In genomic region chr2:241813806-241814570, GRCh38 we compare ENCODE assay signal across 19 cellular contexts. TPM values are rescaled to one million over a fixed set of nuclear protein-coding genes. Genes with fewer than 3 reads are reported as not detected.
DNase-seq lines count a peak whose midpoint lies in the region; ATAC-seq, FAIRE-seq and TF ChIP-seq lines count a peak whose summit lies in the region.
"Had no signal": no experiment of that assay in that cellular context is flagged by ENCODE, and none has a peak within 500 bp of the region (broad histone marks: within the 10 kb centered on the region; RNA-seq: fewer than 3 reads in every experiment).

No MANE protein-coding gene starts in this region.

- no peak for TF ChIP-seq CTCF in SK-N-SH (IDR thresholded peaks at IDR 0.05)
- TF ChIP-seq CTCF in activated B cell treated with CpG ODN at 0.5 μM for 24 hours (IDR thresholded peaks at IDR 0.05) = no peak
- no peak for TF ChIP-seq CTCF in HepG2 (CRISPR knock-in tag; IDR thresholded peaks at IDR 0.05)

- peaks cover 22% of the 10 kb centered on the region for H3K4me1 Mint-ChIP-seq in activated B cell treated with CpG ODN at 0.5 μM for 24 hours

- no peaks in the 10 kb centered on the region for H3K9me3 Mint-ChIP-seq in activated B cell treated with CpG ODN at 0.5 μM for 24 hours
- H3K9me3 Mint-ChIP-seq: WTC11 had no signal

- H3K36me3 ChIP-seq in SK-N-SH (replicated peaks in 1 of 2; ENCODE audit: control insufficient read depth in 1 of 2, insufficient read depth in 2 of 2, low read length in 1 of 2) (no peaks in the 10 kb centered on the region), HepG2 (replicated peaks in 1 of 2; ENCODE audit: control insufficient read depth in 1 of 2, insufficient read depth in 2 of 2, low read length in 2 of 2) (peaks cover 1 to 6% of the 10 kb centered on the region in 2 experiments; a peak in 3 of 5 replicates)
- H3K36me3 ChIP-seq: cardiac muscle cell, lower lobe of right lung, SJSA1, tibial artery had no signal

- TF ChIP-seq RAD21 in SK-N-SH (IDR thresholded peaks at IDR 0.05; ENCODE audit: low read length) = no peak
- no peak for TF ChIP-seq RAD21 in HepG2 (CRISPR knock-in tag; IDR thresholded peaks at IDR 0.05)

- ATAC-seq in SK-N-SH treated with all-trans-retinoic acid at 6 μM for 48 hours = no peak
- ATAC-seq in activated B cell treated with CpG ODN at 0.5 μM for 24 hours (ENCODE audit: low read depth) = peak; percentile 85
- no peak for ATAC-seq in HepG2
- no peak for ATAC-seq in GM18502 (IDR thresholded peaks at IDR 0.05; ENCODE audit: poor library complexity, unreplicated experiment)

- no peaks in the 10 kb centered on the region for H3K36me3 Mint-ChIP-seq in activated B cell treated with CpG ODN at 0.5 μM for 24 hours (ENCODE audit: low read depth)
- H3K36me3 Mint-ChIP-seq: WTC11 had no signal

- H3K27me3 ChIP-seq in SK-N-SH (ENCODE audit: insufficient read depth) (no peaks in the 10 kb centered on the region), HepG2 (ENCODE audit: control insufficient read depth in 1 of 2, insufficient read depth in 2 of 2, low read length in 2 of 2) (no peaks in the 10 kb centered on the region)
- H3K27me3 ChIP-seq: cardiac muscle cell had no signal

- FAIRE-seq in GM12891 (lab: Jason Lieb, UNC) (no peak), HepG2 (lab: Jason Lieb, UNC) (no peak)
- FAIRE-seq: GM19239 had no signal

- 80% methylated on average over 6 of the region's 28 CpGs for WGBS in SK-N-SH (ENCODE audit: low lambda C conversion rate)
- 87% methylated on average over 26 of the region's 28 CpGs for WGBS in HepG2 (ENCODE audit: low lambda C conversion rate)

- H3K79me2 ChIP-seq in SK-N-SH (ENCODE audit: insufficient read depth) = no peaks in the 10 kb centered on the region
- peaks cover 41% of the 10 kb centered on the region for H3K79me2 ChIP-seq in HepG2 (ENCODE audit: insufficient read depth, low read length)

- H3K4me3 Mint-ChIP-seq in activated B cell treated with CpG ODN at 0.5 μM for 24 hours = no peak overlapping the region
- H3K4me3 Mint-ChIP-seq: WTC11 had no signal

- H4K20me1 ChIP-seq in SK-N-SH (ENCODE audit: insufficient read depth) = no peaks in the 10 kb centered on the region
- H4K20me1 ChIP-seq in HepG2 (ENCODE audit: insufficient read depth, low read length) = peaks cover 10% of the 10 kb centered on the region; the same call in 1 of the 2 replicates

- in situ Hi-C loops in HepG2 (cut with HindIII; ENCODE audit: extremely low pct_ligation_motif_present, low pct_unique_long_range_greater_than_20kb) = no loop called here

- H3K9ac ChIP-seq in SK-N-SH (no peak overlapping the region), HepG2 (ENCODE audit: insufficient read depth, low read depth, low read length) (no peak overlapping the region)

- POLR2A ChIA-PET in SK-N-SH (lab: Yijun Ruan, JAX) (no interaction called here), activated B cell treated with CpG ODN at 0.5 μM for 24 hours (lab: Charles Lee) (interaction anchor here (0.5 to 2.4 kb wide), 9 partner anchors 10 to 775 kb away, joined by 3 to 9 read pairs (median 4); partner anchors contain the start of genes D2HGDH, ING5 and PDCD1), HepG2 (lab: Yijun Ruan, JAX) (interaction anchor here (1.3 to 1.4 kb wide), 2 partner anchors 40 to 44 kb away, joined by 3 to 4 read pairs; no protein-coding TSS in a partner anchor), HEK293T (lab: Yijun Ruan, JAX) (no interaction called here)

- H3K9me3 ChIP-seq in SK-N-SH (no peaks in the 10 kb centered on the region), HepG2 (ENCODE audit: low read length) (no peaks in the 10 kb centered on the region)
- H3K9me3 ChIP-seq: lower lobe of right lung, SJSA1, tibial artery had no signal

- TF ChIP-seq POLR2A in GM12891 (IDR thresholded peaks at IDR 0.05; ENCODE audit: low read depth, low read length) (no peak), HepG2 (IDR thresholded peaks at IDR 0.05; ENCODE audit: insufficient read depth in 1 of 2, low read depth in 2 of 2, low read length in 2 of 2) (no peak)

- peak overlapping the region; percentile 63 for H3K27ac Mint-ChIP-seq in activated B cell treated with CpG ODN at 0.5 μM for 24 hours
- H3K27ac Mint-ChIP-seq: WTC11 had no signal

- intact Hi-C loops in activated B cell treated with CpG ODN at 0.5 μM for 24 hours (cut with micrococcal nuclease) (no loop called here), HepG2 (cut with micrococcal nuclease; ENCODE audit: unreplicated experiment) (no loop called here)

- CTCF ChIA-PET in SK-N-SH (lab: Yijun Ruan, JAX) (interaction anchor here (1.0 kb wide), 1 partner anchor 21 kb away, joined by 3 read pairs; no protein-coding TSS in a partner anchor), activated B cell treated with CpG ODN at 0.5 μM for 24 hours (lab: Charles Lee) (interaction anchor here (0.9 kb wide), 1 partner anchor 26 kb away, joined by 3 read pairs; no protein-coding TSS in a partner anchor), HepG2 (lab: Yijun Ruan, JAX; ENCODE audit: low intra/inter-chr PET ratio, low total read pairs) (no interaction called here), HEK293T (lab: Yijun Ruan, JAX) (no interaction called here)

- H3K4me2 ChIP-seq in SK-N-SH = no peak overlapping the region
- no peak overlapping the region for H3K4me2 ChIP-seq in HepG2 (ENCODE audit: low read depth, low read length)

- no peaks in the 10 kb centered on the region for H3K9me2 ChIP-seq in SK-N-SH

- no peak overlapping the region for H2AFZ ChIP-seq in SK-N-SH (ENCODE audit: low read depth)
- no peak overlapping the region for H2AFZ ChIP-seq in HepG2 (ENCODE audit: low read length)

- no TSS peak for BruUV-seq in HepG2 (replicated peaks; lab: Mats Ljungman, UMichigan)

- peaks cover 0 to 26% of the 10 kb centered on the region in 2 experiments; a peak in 2 of 4 replicates for H3K4me1 ChIP-seq in SK-N-SH (ENCODE audit: control insufficient read depth in 1 of 2, insufficient read depth in 2 of 2, low read depth in 1 of 2, low read length in 1 of 2)
- H3K4me1 ChIP-seq in HepG2 (ENCODE audit: insufficient read depth, low read length) = peaks cover 50% of the 10 kb centered on the region
- H3K4me1 ChIP-seq: SJSA1 had no signal

- H3F3A ChIP-seq in SK-N-SH (replicated peaks; ENCODE audit: insufficient read depth) = no peaks in the 10 kb centered on the region

- TF ChIP-seq EP300 in SK-N-SH (IDR thresholded peaks at IDR 0.05; ENCODE audit: borderline replicate concordance in 1 of 2, low read depth in 1 of 2, low read length in 1 of 2) (no peak), HepG2 (IDR thresholded peaks at IDR 0.05; ENCODE audit: low read depth in 2 of 2, low read length in 2 of 2) (no peak), HepG2 (CRISPR knock-in tag; IDR thresholded peaks at IDR 0.05; ENCODE audit: borderline replicate concordance) (no peak)

- H3K27me3 Mint-ChIP-seq in activated B cell treated with CpG ODN at 0.5 μM for 24 hours = peaks cover 11% of the 10 kb centered on the region

- H3K27ac ChIP-seq in SK-N-SH (ENCODE audit: low read depth in 2 of 2, low read length in 1 of 2) (no peak overlapping the region), HepG2 (ENCODE audit: extremely low read length, insufficient read depth, low read length) (no peak overlapping the region)
- H3K27ac ChIP-seq: cardiac muscle cell, lower lobe of right lung, SJSA1, tibial artery had no signal

- DNase-seq in SK-N-SH (peak; percentile 12), GM12891 (ENCODE audit: insufficient read length, low spot score) (peak; percentile 41), activated B cell treated with CpG ODN at 0.5 μM for 24 hours (peak; percentile 59), HepG2 (ENCODE audit: low spot score) (no peak), NCI-H774 (lab: John Stamatoyannopoulos, UW) (no peak), HEK293T (ENCODE audit: extremely low spot score) (no peak)
- DNase-seq: 8988T, activated gamma-delta T cell treated with Interleukin-2 at 50 U/mL for 16 hours, HCEC 1CT, hippocampal formation, NCI-H1417 treated with DMSO at 0.1 percent for 48 hours had no signal

- H3K4me3 ChIP-seq in SK-N-SH (ENCODE audit: low read depth in 2 of 2, low read length in 1 of 2) = no peak overlapping the region
- no peak overlapping the region for H3K4me3 ChIP-seq in HepG2 (replicated peaks in 1 of 3; ENCODE audit: insufficient read depth in 1 of 3, low read depth in 2 of 3, low read length in 3 of 3)
- H3K4me3 ChIP-seq: cardiac muscle cell, lower lobe of right lung, SJSA1, tibial artery had no signal

RNA-seq across cellular contexts. Expression of gene NEU4, which starts 5.0 kb away (rescaled TPM):
- polyA plus RNA-seq in SK-N-SH (2012; rRNA removed) = 0.05 TPM in 1 of 2 replicates, not detected in the other
- 0.03 and 0.07 TPM in 2 replicates for polyA plus RNA-seq in SK-N-SH (2012; cell fraction: cytosol; rRNA removed)
- 0.54 and 0.62 TPM in 2 replicates for polyA plus RNA-seq in SK-N-SH (2012; cell fraction: nucleus; rRNA removed)
- polyA plus RNA-seq in GM12891 (2012; ENCODE audit: low read depth, missing spikeins) = 0.69 TPM
- total RNA-seq in activated B cell treated with CpG ODN at 0.5 μM for 24 hours = 0.10 and 0.31 TPM in 2 replicates
- 104 and 107 TPM in 2 replicates for total RNA-seq in HepG2 (2016; rRNA removed; fragmentation: Illumina TruSeq; extraction: Trizol)
- 27.0 and 30.1 TPM in 2 replicates for total RNA-seq in HepG2 (2016; cell fraction: cytosol; rRNA removed; fragmentation: Illumina TruSeq; extraction: Trizol; ENCODE audit: low read depth)
- 108 and 118 TPM in 2 replicates for total RNA-seq in HepG2 (2016; cell fraction: insoluble cytoplasmic fraction; rRNA removed; fragmentation: Illumina TruSeq; extraction: Trizol)
- 67.8 and 70.6 TPM in 2 replicates for total RNA-seq in HepG2 (2016; cell fraction: membrane; rRNA removed; fragmentation: Illumina TruSeq; extraction: Trizol)
- total RNA-seq in HepG2 (2016; cell fraction: nucleus; rRNA removed; fragmentation: Illumina TruSeq; extraction: Trizol) = 43.9 and 53.0 TPM in 2 replicates
- 53.5 and 71.4 TPM in 2 replicates for polyA plus RNA-seq in HepG2 (2011; rRNA removed)
- polyA plus RNA-seq in HepG2 (2011; cell fraction: cytosol; rRNA removed) = 52.8 and 126 TPM in 2 replicates
- 167 and 187 TPM in 2 replicates for polyA plus RNA-seq in HepG2 (2011; cell fraction: nucleus; rRNA removed)
- polyA plus RNA-seq in HepG2 (2012) = 34.5 and 40.6 TPM in 2 replicates
- polyA plus RNA-seq in HepG2 (2016; cell fraction: cytosol; fragmentation: Illumina TruSeq; extraction: Trizol; ENCODE audit: low read depth) = 23.8 and 25.7 TPM in 2 replicates
- polyA plus RNA-seq in HepG2 (2016; cell fraction: insoluble cytoplasmic fraction; fragmentation: Illumina TruSeq; extraction: Trizol; ENCODE audit: low read depth) = 96.8 and 121 TPM in 2 replicates
- 48.5 and 51.3 TPM in 2 replicates for polyA plus RNA-seq in HepG2 (2016; cell fraction: membrane; fragmentation: Illumina TruSeq; extraction: Trizol; ENCODE audit: low read depth)
- 84.0 and 95.2 TPM in 2 replicates for polyA plus RNA-seq in HepG2 (2016; cell fraction: nucleus; fragmentation: Illumina TruSeq; extraction: Trizol; ENCODE audit: insufficient read depth, low read depth)
- 114 TPM in 1 of 2 replicates, not detected in the other for polyA minus RNA-seq in HepG2 (2011; rRNA and poly(A)+ RNA removed; ENCODE audit: low replicate concordance)
- 45.5 and 50.7 TPM in 2 replicates for polyA minus RNA-seq in HepG2 (2011; cell fraction: cytosol; rRNA and poly(A)+ RNA removed)
- polyA minus RNA-seq in HepG2 (2011; cell fraction: nucleus; rRNA and poly(A)+ RNA removed) = 32.4 and 35.0 TPM in 2 replicates
- total RNA-seq: lower lobe of right lung, SJSA1 had no signal

RNA-seq across cellular contexts. Expression of gene GAL3ST2, which starts 37.4 kb away (rescaled TPM):
- 0.10 and 0.15 TPM in 2 replicates for polyA plus RNA-seq in SK-N-SH (2012; rRNA removed)
- polyA plus RNA-seq in SK-N-SH (2012; cell fraction: cytosol; rRNA removed) = 0.04 TPM in 1 of 2 replicates, not detected in the other
- polyA plus RNA-seq in SK-N-SH (2012; cell fraction: nucleus; rRNA removed) = 0.74 and 1.0 TPM in 2 replicates
- polyA plus RNA-seq in GM12891 (2012; ENCODE audit: low read depth, missing spikeins) = 0.21 TPM
- 0.15 TPM in 1 of 2 replicates, not detected in the other for total RNA-seq in activated B cell treated with CpG ODN at 0.5 μM for 24 hours
- 0.20 and 0.72 TPM in 2 replicates for total RNA-seq in HepG2 (2016; rRNA removed; fragmentation: Illumina TruSeq; extraction: Trizol)
- 0.30 TPM in 1 of 2 replicates, not detected in the other for total RNA-seq in HepG2 (2016; cell fraction: cytosol; rRNA removed; fragmentation: Illumina TruSeq; extraction: Trizol; ENCODE audit: low read depth)
- 0.32 and 0.36 TPM in 2 replicates for total RNA-seq in HepG2 (2016; cell fraction: insoluble cytoplasmic fraction; rRNA removed; fragmentation: Illumina TruSeq; extraction: Trizol)
- total RNA-seq in HepG2 (2016; cell fraction: membrane; rRNA removed; fragmentation: Illumina TruSeq; extraction: Trizol) = 0.34 and 0.52 TPM in 2 replicates
- total RNA-seq in HepG2 (2016; cell fraction: nucleus; rRNA removed; fragmentation: Illumina TruSeq; extraction: Trizol) = 0.72 and 0.75 TPM in 2 replicates
- polyA plus RNA-seq in HepG2 (2011; rRNA removed) = 0.17 and 0.30 TPM in 2 replicates
- polyA plus RNA-seq in HepG2 (2011; cell fraction: cytosol; rRNA removed) = 0.14 and 0.27 TPM in 2 replicates
- 4.0 and 5.9 TPM in 2 replicates for polyA plus RNA-seq in HepG2 (2011; cell fraction: nucleus; rRNA removed)
- polyA plus RNA-seq in HepG2 (2012) = 0.87 and 1.1 TPM in 2 replicates
- 0.07 TPM in 1 of 2 replicates, not detected in the other for polyA plus RNA-seq in HepG2 (2016; cell fraction: cytosol; fragmentation: Illumina TruSeq; extraction: Trizol; ENCODE audit: low read depth)
- polyA plus RNA-seq in HepG2 (2016; cell fraction: insoluble cytoplasmic fraction; fragmentation: Illumina TruSeq; extraction: Trizol; ENCODE audit: low read depth) = 0.29 and 0.79 TPM in 2 replicates
- 0.31 and 0.40 TPM in 2 replicates for polyA plus RNA-seq in HepG2 (2016; cell fraction: membrane; fragmentation: Illumina TruSeq; extraction: Trizol; ENCODE audit: low read depth)
- 2.5 and 3.4 TPM in 2 replicates for polyA plus RNA-seq in HepG2 (2016; cell fraction: nucleus; fragmentation: Illumina TruSeq; extraction: Trizol; ENCODE audit: insufficient read depth, low read depth)
- polyA minus RNA-seq in HepG2 (2011; rRNA and poly(A)+ RNA removed; ENCODE audit: low replicate concordance) = 2.6 TPM in 1 of 2 replicates, not detected in the other
- polyA minus RNA-seq in HepG2 (2011; cell fraction: cytosol; rRNA and poly(A)+ RNA removed) = 1.1 and 1.4 TPM in 2 replicates
- polyA minus RNA-seq in HepG2 (2011; cell fraction: nucleus; rRNA and poly(A)+ RNA removed) = 1.9 and 2.1 TPM in 2 replicates
- total RNA-seq: lower lobe of right lung, SJSA1 had no signal
- polyA plus RNA-seq: cardiac muscle cell had no signal

RNA-seq across cellular contexts. Expression of gene PDCD1, which starts 44.7 kb away (rescaled TPM):
- polyA plus RNA-seq in SK-N-SH (2012; rRNA removed) (not detected in 2 replicates), HepG2 (2011; rRNA removed) (0.04 and 0.31 TPM in 2 replicates)
- polyA plus RNA-seq in SK-N-SH (2012; cell fraction: cytosol; rRNA removed) = not detected in 2 replicates
- polyA plus RNA-seq in SK-N-SH (2012; cell fraction: nucleus; rRNA removed) = not detected in 2 replicates
- polyA plus RNA-seq in GM12891 (2012; ENCODE audit: low read depth, missing spikeins) = 8.4 TPM
- total RNA-seq in activated B cell treated with CpG ODN at 0.5 μM for 24 hours (2.6 and 3.5 TPM in 2 replicates), HepG2 (2016; rRNA removed; fragmentation: Illumina TruSeq; extraction: Trizol) (not detected in 2 replicates)
- total RNA-seq in HepG2 (2016; cell fraction: cytosol; rRNA removed; fragmentation: Illumina TruSeq; extraction: Trizol; ENCODE audit: low read depth) = not detected in 2 replicates
- 0.11 TPM in 1 of 2 replicates, not detected in the other for total RNA-seq in HepG2 (2016; cell fraction: insoluble cytoplasmic fraction; rRNA removed; fragmentation: Illumina TruSeq; extraction: Trizol)
- 0.09 TPM in 1 of 2 replicates, not detected in the other for total RNA-seq in HepG2 (2016; cell fraction: membrane; rRNA removed; fragmentation: Illumina TruSeq; extraction: Trizol)
- 0.59 TPM in 1 of 2 replicates, not detected in the other for total RNA-seq in HepG2 (2016; cell fraction: nucleus; rRNA removed; fragmentation: Illumina TruSeq; extraction: Trizol)
- polyA plus RNA-seq in HepG2 (2011; cell fraction: cytosol; rRNA removed) = 0.15 and 0.24 TPM in 2 replicates
- 0.18 and 0.19 TPM in 2 replicates for polyA plus RNA-seq in HepG2 (2011; cell fraction: nucleus; rRNA removed)
- polyA plus RNA-seq in HepG2 (2012) = not detected in 2 replicates
- 0.41 TPM in 1 of 2 replicates, not detected in the other for polyA plus RNA-seq in HepG2 (2016; cell fraction: cytosol; fragmentation: Illumina TruSeq; extraction: Trizol; ENCODE audit: low read depth)
- polyA plus RNA-seq in HepG2 (2016; cell fraction: insoluble cytoplasmic fraction; fragmentation: Illumina TruSeq; extraction: Trizol; ENCODE audit: low read depth) = not detected in 2 replicates
- polyA plus RNA-seq in HepG2 (2016; cell fraction: membrane; fragmentation: Illumina TruSeq; extraction: Trizol; ENCODE audit: low read depth) = not detected in 2 replicates
- polyA plus RNA-seq in HepG2 (2016; cell fraction: nucleus; fragmentation: Illumina TruSeq; extraction: Trizol; ENCODE audit: insufficient read depth, low read depth) = not detected in 2 replicates
- polyA minus RNA-seq in HepG2 (2011; rRNA and poly(A)+ RNA removed; ENCODE audit: low replicate concordance) = 0.70 TPM in 1 of 2 replicates, not detected in the other
- not detected in 2 replicates for polyA minus RNA-seq in HepG2 (2011; cell fraction: cytosol; rRNA and poly(A)+ RNA removed)
- not detected in 2 replicates for polyA minus RNA-seq in HepG2 (2011; cell fraction: nucleus; rRNA and poly(A)+ RNA removed)
- total RNA-seq: cardiac muscle cell, SJSA1 had no signal
- polyA plus RNA-seq: cardiac muscle cell had no signal

RNA-seq across cellular contexts. Expression of gene RTP5, which starts 55.5 kb away (rescaled TPM):
- polyA plus RNA-seq in SK-N-SH (2012; rRNA removed) (not detected in 2 replicates), HepG2 (2011; rRNA removed) (not detected in 2 replicates)
- polyA plus RNA-seq in SK-N-SH (2012; cell fraction: cytosol; rRNA removed) = not detected in 2 replicates
- polyA plus RNA-seq in SK-N-SH (2012; cell fraction: nucleus; rRNA removed) = not detected in 2 replicates
- 0.17 TPM for polyA plus RNA-seq in GM12891 (2012; ENCODE audit: low read depth, missing spikeins)
- total RNA-seq in activated B cell treated with CpG ODN at 0.5 μM for 24 hours (0.12 TPM in 1 of 2 replicates, not detected in the other), HepG2 (2016; rRNA removed; fragmentation: Illumina TruSeq; extraction: Trizol) (not detected in 2 replicates)
- not detected in 2 replicates for total RNA-seq in HepG2 (2016; cell fraction: cytosol; rRNA removed; fragmentation: Illumina TruSeq; extraction: Trizol; ENCODE audit: low read depth)
- total RNA-seq in HepG2 (2016; cell fraction: insoluble cytoplasmic fraction; rRNA removed; fragmentation: Illumina TruSeq; extraction: Trizol) = not detected in 2 replicates
- total RNA-seq in HepG2 (2016; cell fraction: membrane; rRNA removed; fragmentation: Illumina TruSeq; extraction: Trizol) = not detected in 2 replicates
- total RNA-seq in HepG2 (2016; cell fraction: nucleus; rRNA removed; fragmentation: Illumina TruSeq; extraction: Trizol) = not detected in 2 replicates
- polyA plus RNA-seq in HepG2 (2011; cell fraction: cytosol; rRNA removed) = not detected in 2 replicates
- not detected in 2 replicates for polyA plus RNA-seq in HepG2 (2011; cell fraction: nucleus; rRNA removed)
- not detected in 2 replicates for polyA plus RNA-seq in HepG2 (2012)
- not detected in 2 replicates for polyA plus RNA-seq in HepG2 (2016; cell fraction: cytosol; fragmentation: Illumina TruSeq; extraction: Trizol; ENCODE audit: low read depth)
- not detected in 2 replicates for polyA plus RNA-seq in HepG2 (2016; cell fraction: insoluble cytoplasmic fraction; fragmentation: Illumina TruSeq; extraction: Trizol; ENCODE audit: low read depth)
- polyA plus RNA-seq in HepG2 (2016; cell fraction: membrane; fragmentation: Illumina TruSeq; extraction: Trizol; ENCODE audit: low read depth) = not detected in 2 replicates
- polyA plus RNA-seq in HepG2 (2016; cell fraction: nucleus; fragmentation: Illumina TruSeq; extraction: Trizol; ENCODE audit: insufficient read depth, low read depth) = not detected in 2 replicates
- polyA minus RNA-seq in HepG2 (2011; rRNA and poly(A)+ RNA removed; ENCODE audit: low replicate concordance) = not detected in 2 replicates
- polyA minus RNA-seq in HepG2 (2011; cell fraction: cytosol; rRNA and poly(A)+ RNA removed) = not detected in 2 replicates
- polyA minus RNA-seq in HepG2 (2011; cell fraction: nucleus; rRNA and poly(A)+ RNA removed) = not detected in 2 replicates
- total RNA-seq: cardiac muscle cell, lower lobe of right lung, SJSA1, WTC11 had no signal
- polyA plus RNA-seq: cardiac muscle cell had no signal

Comparison
In these comparisons a context has a peak if more than half of its experiments do, and no peak if none do; other contexts are left out.
1. DNase-seq: peak in SK-N-SH (single experiment), GM12891 (single experiment) and activated B cell treated with CpG ODN at 0.5 μM for 24 hours (single experiment); none in HepG2 (single experiment), NCI-H774 (single experiment) and HEK293T (single experiment).
2. RNA of gene NEU4, which starts 5.0 kb away (total RNA-seq): 27.0 to 118 TPM in HepG2; 0.10 to 0.31 TPM in activated B cell treated with CpG ODN at 0.5 μM for 24 hours; every median in the first group is over 10 times any median in the second.
3. CTCF ChIA-PET loops: an anchor here in SK-N-SH (1.0 kb wide) and activated B cell treated with CpG ODN at 0.5 μM for 24 hours (0.9 kb wide); none called in HepG2 and HEK293T.
4. POLR2A ChIA-PET loops: an anchor here in activated B cell treated with CpG ODN at 0.5 μM for 24 hours (0.5 to 2.4 kb wide) and HepG2 (1.3 to 1.4 kb wide); none called in SK-N-SH and HEK293T.